Comparison of ENCODE assay signal across 25 cellular contexts in the genomic region with DNA sequence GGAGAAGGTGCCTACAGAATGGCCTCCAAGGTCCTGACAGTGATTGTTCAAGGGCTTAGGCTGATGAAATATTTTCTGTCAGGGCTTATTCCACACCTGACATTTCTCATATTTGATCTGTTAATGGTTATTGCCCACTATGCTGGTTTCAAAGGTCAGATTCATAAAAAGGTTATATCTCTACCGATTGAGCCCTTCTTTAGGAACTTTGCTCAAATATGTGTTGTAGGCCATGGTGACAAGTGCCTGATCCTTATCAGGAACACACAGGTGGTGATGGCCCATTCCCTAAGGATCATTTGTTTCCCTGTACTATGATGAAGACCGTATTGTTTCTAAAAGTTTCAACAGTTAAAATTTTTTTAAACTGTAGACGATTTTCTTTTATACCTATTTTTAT.
DNase-seq lines count a peak whose midpoint lies in the region; ATAC-seq, FAIRE-seq and TF ChIP-seq lines count a peak whose summit lies in the region.
"Had no signal": no experiment of that assay in that cellular context is flagged by ENCODE, and none has a peak within 500 bp of the region (broad histone marks: within the 10 kb centered on the region; RNA-seq: fewer than 3 reads in every experiment).

No MANE protein-coding gene starts in this region.

- H3K27ac ChIP-seq in PC-9 (no peak overlapping the region), mesenchymal stem cell (ENCODE audit: low read length, poor library complexity, severe bottlenecking) (no peak overlapping the region), psoas muscle (no peak overlapping the region), brain microvascular endothelial cell (no peak overlapping the region), pancreas (no peak overlapping the region)
- H3K27ac ChIP-seq: A549; BLaER1 treated with 17β-estradiol and CSF1 and Interleukin-3, amounts not matched to agents 10 nM and 100 nM had no signal

- H3K27me3 ChIP-seq in PC-9 (ENCODE audit: insufficient read depth, low read depth) (no peaks in the 10 kb centered on the region), mesenchymal stem cell (ENCODE audit: control insufficient read depth in 1 of 2, insufficient read depth in 1 of 2, low read length in 2 of 2) (no peaks in the 10 kb centered on the region), psoas muscle (ENCODE audit: insufficient read depth in 3 of 3, low read length in 2 of 3) (no peaks in the 10 kb centered on the region), brain microvascular endothelial cell (replicated peaks) (no peaks in the 10 kb centered on the region), pancreas (no peaks in the 10 kb centered on the region)
- H3K27me3 ChIP-seq: BE2C; BLaER1 treated with 17β-estradiol and CSF1 and Interleukin-3, amounts not matched to agents 10 nM and 100 nM had no signal

- no peaks in the 10 kb centered on the region for H3K79me1 ChIP-seq in mesenchymal stem cell (replicated peaks; ENCODE audit: low read length, poor library complexity, severe bottlenecking)

- ATAC-seq in psoas muscle, result no peak
- ATAC-seq in pancreas, result no peak
- ATAC-seq: A549, GM23338, HCT116 had no signal

- H2BK120ac ChIP-seq in mesenchymal stem cell (ENCODE audit: low read depth, low read length), result no peak overlapping the region

- H2AFZ ChIP-seq in PC-9 (peak overlapping the region; percentile 31; the same call in 1 of the 2 replicates), mesenchymal stem cell (ENCODE audit: low read depth, low read length) (no peak overlapping the region)
- H2AFZ ChIP-seq: GM23338 had no signal

- H3K18ac ChIP-seq in mesenchymal stem cell (ENCODE audit: low read depth in 1 of 2, low read length in 2 of 2), result no peak overlapping the region

- no peak for TF ChIP-seq CTCF in PC-9 (conservative IDR thresholded peaks at IDR 0.05)
- no peak for TF ChIP-seq CTCF in psoas muscle (IDR thresholded peaks at IDR 0.05)
- no peak for TF ChIP-seq CTCF in brain microvascular endothelial cell (IDR thresholded peaks at IDR 0.05; ENCODE audit: low read depth, low read length, missing control alignments)
- no peak for TF ChIP-seq CTCF in pancreas (IDR thresholded peaks at IDR 0.05)

- H3K4me1 ChIP-seq in PC-9 (replicated peaks; ENCODE audit: insufficient read depth) (no peaks in the 10 kb centered on the region), mesenchymal stem cell (ENCODE audit: control insufficient read depth, insufficient read depth, low read depth, low read length) (no peaks in the 10 kb centered on the region), psoas muscle (no peaks in the 10 kb centered on the region), pancreas (no peaks in the 10 kb centered on the region)
- H3K4me1 ChIP-seq: A549; BE2C; BLaER1 treated with 17β-estradiol and CSF1 and Interleukin-3, amounts not matched to agents 10 nM and 100 nM had no signal

- H3K14ac ChIP-seq in mesenchymal stem cell (ENCODE audit: low read length in 2 of 2), result no peak overlapping the region

- peak overlapping the region; percentile 31 for H2BK5ac ChIP-seq in mesenchymal stem cell (ENCODE audit: low read depth, low read length, poor library complexity, severe bottlenecking)

- DNase-seq in HEK293T (ENCODE audit: extremely low spot score) (no peak), PC-9 (no peak), mesenchymal stem cell (no peak), psoas muscle (no peak), brain microvascular endothelial cell (no peak), pancreas (no peak)
- no peak for DNase-seq in activated CD4-positive, alpha-beta T cell treated with anti-CD3 and anti-CD28 coated beads for 48 hours
- DNase-seq: 8988T; ACHN; AML-193; BE2C; Calu3; CD4-positive, alpha-beta T cell; CD8-positive, alpha-beta memory T cell; DMS53; DMS79 treated with DMSO at 0.1 percent for 48 hours; GF-D8; H9; HFFc6 had no signal

- H3K9me3 ChIP-seq in PC-9 (ENCODE audit: insufficient read depth, low read depth), result no peaks in the 10 kb centered on the region
- H3K9me3 ChIP-seq in mesenchymal stem cell (ENCODE audit: control insufficient read depth, low read length), result no peaks in the 10 kb centered on the region
- no peaks in the 10 kb centered on the region for H3K9me3 ChIP-seq in psoas muscle
- H3K9me3 ChIP-seq in pancreas, result no peaks in the 10 kb centered on the region
- H3K9me3 ChIP-seq: A549; BE2C; BLaER1 treated with 17β-estradiol and CSF1 and Interleukin-3, amounts not matched to agents 10 nM and 100 nM had no signal

- 95% methylated on average over 1 of the region's 3 CpGs for WGBS in mesenchymal stem cell
- WGBS in psoas muscle, 3 donors, result 60 to 77% (median 70%) methylated on average over 3 of the region's 3 CpGs
- 32 to 44% methylated on average over 3 of the region's 3 CpGs for WGBS in pancreas, 2 donors

- no peak overlapping the region for H3K4me3 ChIP-seq in PC-9
- no peak overlapping the region for H3K4me3 ChIP-seq in mesenchymal stem cell (ENCODE audit: insufficient read depth in 1 of 2, low read depth in 1 of 2, low read length in 2 of 2)
- H3K4me3 ChIP-seq in psoas muscle, result no peak overlapping the region
- H3K4me3 ChIP-seq in brain microvascular endothelial cell (ENCODE audit: low read depth, low read length), result no peak overlapping the region
- H3K4me3 ChIP-seq in pancreas, result no peak overlapping the region
- H3K4me3 ChIP-seq: A549; BLaER1 treated with 17β-estradiol and CSF1 and Interleukin-3, amounts not matched to agents 10 nM and 100 nM; GM23338 had no signal

- CTCF ChIA-PET in HEK293T (lab: Yijun Ruan, JAX) (no interaction called here), PC-9 (lab: Charles Lee) (no interaction called here)

- H3K23ac ChIP-seq in mesenchymal stem cell (ENCODE audit: low read length in 2 of 2), result no peak overlapping the region

- no peak overlapping the region for H2BK12ac ChIP-seq in mesenchymal stem cell (ENCODE audit: low read length in 2 of 2)

- no peaks in the 10 kb centered on the region for H3F3A ChIP-seq in PC-9 (ENCODE audit: insufficient read depth, low read depth)

- H3K4ac ChIP-seq in mesenchymal stem cell (ENCODE audit: low read depth in 1 of 2, low read length in 2 of 2), result no peak overlapping the region

- POLR2A ChIA-PET in HEK293T (lab: Yijun Ruan, JAX) (no interaction called here), PC-9 (lab: Charles Lee; ENCODE audit: unreplicated experiment) (no interaction called here)

- intact Hi-C loops in PC-9 (cut with micrococcal nuclease; ENCODE audit: unreplicated experiment) (no loop called here), psoas muscle (cut with DNase I) (no loop called here), pancreas (cut with DNase I) (no loop called here)

- no TSS peak for BruUV-seq in PC-9 (replicated peaks; lab: Mats Ljungman, UMichigan)

- H2BK15ac ChIP-seq in mesenchymal stem cell (ENCODE audit: low read depth, poor library complexity, severe bottlenecking), result no peak overlapping the region

- no peak overlapping the region for H4K91ac ChIP-seq in mesenchymal stem cell (ENCODE audit: low read length)

- no peak for FAIRE-seq in pancreas (lab: Jason Lieb, UNC)
- FAIRE-seq: A549, GM12891, GM18507 had no signal

- H3K4me2 ChIP-seq in PC-9, result no peak overlapping the region
- no peak overlapping the region for H3K4me2 ChIP-seq in mesenchymal stem cell (ENCODE audit: low read length, poor library complexity, severe bottlenecking)
- H3K4me2 ChIP-seq: A549; BLaER1 treated with 17β-estradiol and CSF1 and Interleukin-3, amounts not matched to agents 10 nM and 100 nM; GM23338 had no signal

- H3K9me2 ChIP-seq in PC-9 (ENCODE audit: insufficient read depth), result no peaks in the 10 kb centered on the region

- H4K8ac ChIP-seq in mesenchymal stem cell (ENCODE audit: low read length), result no peak overlapping the region

- in situ Hi-C loops in brain microvascular endothelial cell (cut with HindIII; ENCODE audit: low pct_ligation_motif_present, low sequenced_read_pairs), result no loop called here

- no peaks in the 10 kb centered on the region for H4K20me1 ChIP-seq in PC-9 (ENCODE audit: insufficient read depth)
- H4K20me1 ChIP-seq: BLaER1 treated with 17β-estradiol and CSF1 and Interleukin-3, amounts not matched to agents 10 nM and 100 nM had no signal

- H3K79me2 ChIP-seq in PC-9 (ENCODE audit: low read depth), result no peaks in the 10 kb centered on the region

- H2AK5ac ChIP-seq in mesenchymal stem cell (ENCODE audit: low read length, severe bottlenecking), result no peak overlapping the region

- no peaks in the 10 kb centered on the region for H3K36me3 ChIP-seq in PC-9 (ENCODE audit: low read depth)
- no peaks in the 10 kb centered on the region for H3K36me3 ChIP-seq in mesenchymal stem cell (ENCODE audit: control insufficient read depth in 1 of 2, insufficient read depth in 2 of 2, low read depth in 1 of 2, low read length in 2 of 2)
- no peaks in the 10 kb centered on the region for H3K36me3 ChIP-seq in psoas muscle (ENCODE audit: insufficient read depth in 1 of 2, low read depth in 1 of 2)
- no peaks in the 10 kb centered on the region for H3K36me3 ChIP-seq in brain microvascular endothelial cell (replicated peaks)
- H3K36me3 ChIP-seq in pancreas, result no peaks in the 10 kb centered on the region
- H3K36me3 ChIP-seq: BE2C; BLaER1 treated with 17β-estradiol and CSF1 and Interleukin-3, amounts not matched to agents 10 nM and 100 nM had no signal

- no peak overlapping the region for H3K9ac ChIP-seq in mesenchymal stem cell (ENCODE audit: low read length)
- H3K9ac ChIP-seq: BLaER1 treated with 17β-estradiol and CSF1 and Interleukin-3, amounts not matched to agents 10 nM and 100 nM had no signal

TF ChIP-seq in HEK293T, 16 proteins besides CTCF, POLR2A, EP300 and RAD21:
- TF ChIP-seq CTBP1 (IDR thresholded peaks at IDR 0.05; ENCODE audit: borderline replicate concordance) (no peak), PKNOX1 (IDR thresholded peaks at IDR 0.05) (peak; percentile 51)
TF ChIP-seq in HEK293T: peak in this region for 1.
